In the genomic region with DNA sequence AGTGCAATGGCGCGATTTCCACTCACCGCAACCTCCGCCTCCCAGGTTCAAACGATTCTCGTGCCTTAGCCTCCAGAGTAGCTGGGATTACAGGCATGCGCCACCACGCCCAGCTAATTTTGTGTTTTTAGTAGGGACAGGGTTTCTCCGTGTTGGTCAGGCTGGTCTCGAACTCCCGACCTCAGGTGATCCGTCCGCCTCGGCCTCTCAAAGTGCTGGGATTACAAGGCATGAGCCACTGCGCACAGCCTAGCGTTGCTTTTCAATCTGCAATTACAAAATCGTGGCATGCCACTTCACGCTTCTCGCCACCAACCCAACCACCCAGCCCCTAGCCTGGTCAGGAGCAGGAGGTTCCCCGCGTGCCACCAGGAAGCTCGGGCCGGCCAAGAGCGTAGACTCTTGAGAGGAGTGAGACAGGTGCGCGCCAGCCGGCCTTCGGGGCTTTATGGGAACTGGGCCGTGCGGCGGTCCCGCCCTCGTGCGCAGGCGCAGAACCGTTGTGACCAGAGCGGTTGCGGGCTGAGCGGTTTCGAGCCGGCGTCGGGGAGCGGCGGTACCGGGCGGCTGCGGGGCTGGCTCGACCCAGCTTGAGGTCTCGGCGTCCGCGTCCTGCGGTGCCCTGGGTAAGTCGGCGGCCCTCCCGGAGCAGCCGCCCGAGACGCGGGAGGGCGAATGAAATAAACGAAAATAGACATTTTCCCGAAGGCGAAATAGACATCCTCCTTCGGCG, we compare ENCODE assay signal across 1 cellular context.
A peak's percentile ranks its signal among the peaks of the same experiment; 100 is the strongest.
TF ChIP-seq lines count a peak whose summit lies in the region.

A gene (plus strand): TSS at position 500 of the 733 bp plus-strand sequence. CDS start 530 bp downstream, outside the sequence.

TF ChIP-seq in HepG2, 621 proteins besides CTCF, POLR2A, EP300 and RAD21 (continued from another document and continues in another):
- TF ChIP-seq, protein P1, sequence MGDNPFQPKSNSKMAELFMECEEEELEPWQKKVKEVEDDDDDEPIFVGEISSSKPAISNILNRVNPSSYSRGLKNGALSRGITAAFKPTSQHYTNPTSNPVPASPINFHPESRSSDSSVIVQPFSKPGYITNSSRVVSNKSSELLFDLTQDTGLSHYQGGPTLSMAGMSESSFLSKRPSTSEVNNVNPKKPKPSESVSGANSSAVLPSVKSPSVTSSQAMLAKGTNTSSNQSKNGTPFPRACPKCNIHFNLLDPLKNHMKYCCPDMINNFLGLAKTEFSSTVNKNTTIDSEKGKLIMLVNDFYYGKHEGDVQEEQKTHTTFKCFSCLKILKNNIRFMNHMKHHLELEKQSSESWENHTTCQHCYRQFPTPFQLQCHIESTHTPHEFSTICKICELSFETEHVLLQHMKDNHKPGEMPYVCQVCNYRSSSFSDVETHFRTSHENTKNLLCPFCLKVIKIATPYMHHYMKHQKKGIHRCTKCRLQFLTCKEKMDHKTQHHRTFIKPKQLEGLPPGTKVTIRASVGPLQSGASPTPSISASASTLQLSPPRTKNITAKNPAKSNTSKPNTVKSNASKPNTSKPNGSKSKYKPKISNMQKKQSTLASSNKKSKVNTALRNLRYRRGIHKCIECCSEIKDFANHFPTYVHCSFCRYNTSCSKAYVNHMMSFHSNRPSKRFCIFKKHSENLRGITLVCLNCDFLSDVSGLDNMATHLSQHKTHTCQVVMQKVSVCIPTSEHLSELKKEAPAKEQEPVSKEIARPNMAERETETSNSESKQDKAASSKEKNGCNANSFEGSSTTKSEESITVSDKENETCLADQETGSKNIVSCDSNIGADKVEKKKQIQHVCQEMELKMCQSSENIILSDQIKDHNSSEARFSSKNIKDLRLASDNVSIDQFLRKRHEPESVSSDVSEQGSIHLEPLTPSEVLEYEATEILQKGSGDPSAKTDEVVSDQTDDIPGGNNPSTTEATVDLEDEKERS (CRISPR knock-in tag; IDR thresholded peaks at IDR 0.05): peak; percentile 4; the same call in 1 of the 2 replicates
- TF ChIP-seq MAZ (IDR thresholded peaks at IDR 0.05; ENCODE audit: borderline replicate concordance, low read depth, low read length) (no peak), MAZ (CRISPR knock-in tag; IDR thresholded peaks at IDR 0.05; ENCODE audit: low read depth) (0 out of 2 replicates have a peak, but pooled peaks have one; percentile 24), ZNF678 (CRISPR knock-in tag; IDR thresholded peaks at IDR 0.05) (0 out of 2 replicates have a peak, but pooled peaks have one; percentile 59), FOSL1 (CRISPR knock-in tag; IDR thresholded peaks at IDR 0.05; ENCODE audit: borderline replicate concordance) (no peak), POGZ (CRISPR knock-in tag; IDR thresholded peaks at IDR 0.05) (0 out of 2 replicates have a peak, but pooled peaks have one; percentile 30), ZNF563 (CRISPR knock-in tag; IDR thresholded peaks at IDR 0.05) (no peak), GLI4 (CRISPR knock-in tag; IDR thresholded peaks at IDR 0.05; ENCODE audit: borderline replicate concordance) (0 out of 2 replicates have a peak, but pooled peaks have one; percentile 20), KAT8 (CRISPR knock-in tag; IDR thresholded peaks at IDR 0.05) (peak; percentile 13; the same call in 1 of the 2 replicates), IKZF4 (CRISPR knock-in tag; IDR thresholded peaks at IDR 0.05; ENCODE audit: borderline replicate concordance, low read depth, not compliant biosample characterization) (peak; percentile 71), SAP130 (CRISPR knock-in tag; IDR thresholded peaks at IDR 0.05; ENCODE audit: low read depth) (peak; percentile 42), TARDBP (CRISPR knock-in tag; IDR thresholded peaks at IDR 0.05) (no peak), HNRNPK (IDR thresholded peaks at IDR 0.05; ENCODE audit: low read depth, low read length, poor library complexity, severe bottlenecking) (no peak), HDAC1 (CRISPR knock-in tag; IDR thresholded peaks at IDR 0.05) (peak; percentile 56), HNF4G (IDR thresholded peaks at IDR 0.05; ENCODE audit: borderline replicate concordance, low read depth, low read length) (no peak), HNF4G (CRISPR knock-in tag; IDR thresholded peaks at IDR 0.05; ENCODE audit: borderline replicate concordance, low read depth) (0 out of 2 replicates have a peak, but pooled peaks have one; percentile 9)
- TF ChIP-seq, protein P2, sequence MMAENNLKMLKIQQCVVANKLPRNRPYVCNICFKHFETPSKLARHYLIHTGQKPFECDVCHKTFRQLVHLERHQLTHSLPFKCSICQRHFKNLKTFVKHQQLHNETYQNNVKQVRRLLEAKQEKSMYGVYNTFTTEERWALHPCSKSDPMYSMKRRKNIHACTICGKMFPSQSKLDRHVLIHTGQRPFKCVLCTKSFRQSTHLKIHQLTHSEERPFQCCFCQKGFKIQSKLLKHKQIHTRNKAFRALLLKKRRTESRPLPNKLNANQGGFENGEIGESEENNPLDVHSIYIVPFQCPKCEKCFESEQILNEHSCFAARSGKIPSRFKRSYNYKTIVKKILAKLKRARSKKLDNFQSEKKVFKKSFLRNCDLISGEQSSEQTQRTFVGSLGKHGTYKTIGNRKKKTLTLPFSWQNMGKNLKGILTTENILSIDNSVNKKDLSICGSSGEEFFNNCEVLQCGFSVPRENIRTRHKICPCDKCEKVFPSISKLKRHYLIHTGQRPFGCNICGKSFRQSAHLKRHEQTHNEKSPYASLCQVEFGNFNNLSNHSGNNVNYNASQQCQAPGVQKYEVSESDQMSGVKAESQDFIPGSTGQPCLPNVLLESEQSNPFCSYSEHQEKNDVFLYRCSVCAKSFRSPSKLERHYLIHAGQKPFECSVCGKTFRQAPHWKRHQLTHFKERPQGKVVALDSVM (CRISPR knock-in tag; IDR thresholded peaks at IDR 0.05): 0 out of 2 replicates have a peak, but pooled peaks have one; percentile 37
- TF ChIP-seq, protein P3, sequence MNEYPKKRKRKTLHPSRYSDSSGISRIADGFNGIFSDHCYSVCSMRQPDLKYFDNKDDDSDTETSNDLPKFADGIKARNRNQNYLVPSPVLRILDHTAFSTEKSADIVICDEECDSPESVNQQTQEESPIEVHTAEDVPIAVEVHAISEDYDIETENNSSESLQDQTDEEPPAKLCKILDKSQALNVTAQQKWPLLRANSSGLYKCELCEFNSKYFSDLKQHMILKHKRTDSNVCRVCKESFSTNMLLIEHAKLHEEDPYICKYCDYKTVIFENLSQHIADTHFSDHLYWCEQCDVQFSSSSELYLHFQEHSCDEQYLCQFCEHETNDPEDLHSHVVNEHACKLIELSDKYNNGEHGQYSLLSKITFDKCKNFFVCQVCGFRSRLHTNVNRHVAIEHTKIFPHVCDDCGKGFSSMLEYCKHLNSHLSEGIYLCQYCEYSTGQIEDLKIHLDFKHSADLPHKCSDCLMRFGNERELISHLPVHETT (CRISPR knock-in tag; conservative IDR thresholded peaks at IDR 0.05): no peak
- TF ChIP-seq, protein P4, sequence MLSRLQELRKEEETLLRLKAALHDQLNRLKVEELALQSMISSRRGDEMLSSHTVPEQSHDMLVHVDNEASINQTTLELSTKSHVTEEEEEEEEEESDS (CRISPR knock-in tag; IDR thresholded peaks at IDR 0.05; ENCODE audit: borderline replicate concordance): no peak
- TF ChIP-seq, protein P5, sequence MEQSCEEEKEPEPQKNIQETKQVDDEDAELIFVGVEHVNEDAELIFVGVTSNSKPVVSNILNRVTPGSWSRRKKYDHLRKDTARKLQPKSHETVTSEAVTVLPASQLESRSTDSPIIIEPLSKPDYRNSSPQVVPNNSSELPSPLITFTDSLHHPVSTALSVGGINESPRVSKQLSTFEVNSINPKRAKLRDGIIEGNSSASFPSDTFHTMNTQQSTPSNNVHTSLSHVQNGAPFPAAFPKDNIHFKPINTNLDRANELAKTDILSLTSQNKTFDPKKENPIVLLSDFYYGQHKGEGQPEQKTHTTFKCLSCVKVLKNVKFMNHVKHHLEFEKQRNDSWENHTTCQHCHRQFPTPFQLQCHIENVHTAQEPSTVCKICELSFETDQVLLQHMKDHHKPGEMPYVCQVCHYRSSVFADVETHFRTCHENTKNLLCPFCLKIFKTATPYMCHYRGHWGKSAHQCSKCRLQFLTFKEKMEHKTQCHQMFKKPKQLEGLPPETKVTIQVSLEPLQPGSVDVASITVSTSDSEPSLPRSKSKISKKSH (CRISPR knock-in tag; IDR thresholded peaks at IDR 0.05; ENCODE audit: borderline replicate concordance): peak; percentile 64; the same call in 1 of the 2 replicates
- TF ChIP-seq, protein P6, sequence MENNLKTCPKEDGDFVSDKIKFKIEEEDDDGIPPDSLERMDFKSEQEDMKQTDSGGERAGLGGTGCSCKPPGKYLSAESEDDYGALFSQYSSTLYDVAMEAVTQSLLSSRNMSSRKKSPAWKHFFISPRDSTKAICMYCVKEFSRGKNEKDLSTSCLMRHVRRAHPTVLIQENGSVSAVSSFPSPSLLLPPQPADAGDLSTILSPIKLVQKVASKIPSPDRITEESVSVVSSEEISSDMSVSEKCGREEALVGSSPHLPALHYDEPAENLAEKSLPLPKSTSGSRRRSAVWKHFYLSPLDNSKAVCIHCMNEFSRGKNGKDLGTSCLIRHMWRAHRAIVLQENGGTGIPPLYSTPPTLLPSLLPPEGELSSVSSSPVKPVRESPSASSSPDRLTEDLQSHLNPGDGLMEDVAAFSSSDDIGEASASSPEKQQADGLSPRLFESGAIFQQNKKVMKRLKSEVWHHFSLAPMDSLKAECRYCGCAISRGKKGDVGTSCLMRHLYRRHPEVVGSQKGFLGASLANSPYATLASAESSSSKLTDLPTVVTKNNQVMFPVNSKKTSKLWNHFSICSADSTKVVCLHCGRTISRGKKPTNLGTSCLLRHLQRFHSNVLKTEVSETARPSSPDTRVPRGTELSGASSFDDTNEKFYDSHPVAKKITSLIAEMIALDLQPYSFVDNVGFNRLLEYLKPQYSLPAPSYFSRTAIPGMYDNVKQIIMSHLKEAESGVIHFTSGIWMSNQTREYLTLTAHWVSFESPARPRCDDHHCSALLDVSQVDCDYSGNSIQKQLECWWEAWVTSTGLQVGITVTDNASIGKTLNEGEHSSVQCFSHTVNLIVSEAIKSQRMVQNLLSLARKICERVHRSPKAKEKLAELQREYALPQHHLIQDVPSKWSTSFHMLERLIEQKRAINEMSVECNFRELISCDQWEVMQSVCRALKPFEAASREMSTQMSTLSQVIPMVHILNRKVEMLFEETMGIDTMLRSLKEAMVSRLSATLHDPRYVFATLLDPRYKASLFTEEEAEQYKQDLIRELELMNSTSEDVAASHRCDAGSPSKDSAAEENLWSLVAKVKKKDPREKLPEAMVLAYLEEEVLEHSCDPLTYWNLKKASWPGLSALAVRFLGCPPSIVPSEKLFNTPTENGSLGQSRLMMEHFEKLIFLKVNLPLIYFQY (CRISPR knock-in tag; IDR thresholded peaks at IDR 0.05; ENCODE audit: borderline replicate concordance): peak; percentile 96; the same call in 1 of the 2 replicates
- TF ChIP-seq, protein P7, sequence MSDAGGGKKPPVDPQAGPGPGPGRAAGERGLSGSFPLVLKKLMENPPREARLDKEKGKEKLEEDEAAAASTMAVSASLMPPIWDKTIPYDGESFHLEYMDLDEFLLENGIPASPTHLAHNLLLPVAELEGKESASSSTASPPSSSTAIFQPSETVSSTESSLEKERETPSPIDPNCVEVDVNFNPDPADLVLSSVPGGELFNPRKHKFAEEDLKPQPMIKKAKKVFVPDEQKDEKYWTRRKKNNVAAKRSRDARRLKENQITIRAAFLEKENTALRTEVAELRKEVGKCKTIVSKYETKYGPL (CRISPR knock-in tag; IDR thresholded peaks at IDR 0.05): no peak
- TF ChIP-seq, protein P8, sequence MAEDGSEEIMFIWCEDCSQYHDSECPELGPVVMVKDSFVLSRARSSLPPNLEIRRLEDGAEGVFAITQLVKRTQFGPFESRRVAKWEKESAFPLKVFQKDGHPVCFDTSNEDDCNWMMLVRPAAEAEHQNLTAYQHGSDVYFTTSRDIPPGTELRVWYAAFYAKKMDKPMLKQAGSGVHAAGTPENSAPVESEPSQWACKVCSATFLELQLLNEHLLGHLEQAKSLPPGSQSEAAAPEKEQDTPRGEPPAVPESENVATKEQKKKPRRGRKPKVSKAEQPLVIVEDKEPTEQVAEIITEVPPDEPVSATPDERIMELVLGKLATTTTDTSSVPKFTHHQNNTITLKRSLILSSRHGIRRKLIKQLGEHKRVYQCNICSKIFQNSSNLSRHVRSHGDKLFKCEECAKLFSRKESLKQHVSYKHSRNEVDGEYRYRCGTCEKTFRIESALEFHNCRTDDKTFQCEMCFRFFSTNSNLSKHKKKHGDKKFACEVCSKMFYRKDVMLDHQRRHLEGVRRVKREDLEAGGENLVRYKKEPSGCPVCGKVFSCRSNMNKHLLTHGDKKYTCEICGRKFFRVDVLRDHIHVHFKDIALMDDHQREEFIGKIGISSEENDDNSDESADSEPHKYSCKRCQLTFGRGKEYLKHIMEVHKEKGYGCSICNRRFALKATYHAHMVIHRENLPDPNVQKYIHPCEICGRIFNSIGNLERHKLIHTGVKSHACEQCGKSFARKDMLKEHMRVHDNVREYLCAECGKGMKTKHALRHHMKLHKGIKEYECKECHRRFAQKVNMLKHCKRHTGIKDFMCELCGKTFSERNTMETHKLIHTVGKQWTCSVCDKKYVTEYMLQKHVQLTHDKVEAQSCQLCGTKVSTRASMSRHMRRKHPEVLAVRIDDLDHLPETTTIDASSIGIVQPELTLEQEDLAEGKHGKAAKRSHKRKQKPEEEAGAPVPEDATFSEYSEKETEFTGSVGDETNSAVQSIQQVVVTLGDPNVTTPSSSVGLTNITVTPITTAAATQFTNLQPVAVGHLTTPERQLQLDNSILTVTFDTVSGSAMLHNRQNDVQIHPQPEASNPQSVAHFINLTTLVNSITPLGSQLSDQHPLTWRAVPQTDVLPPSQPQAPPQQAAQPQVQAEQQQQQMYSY (CRISPR knock-in tag; IDR thresholded peaks at IDR 0.05): no peak; the same call in 1 of the 2 replicates
- TF ChIP-seq, protein P9, sequence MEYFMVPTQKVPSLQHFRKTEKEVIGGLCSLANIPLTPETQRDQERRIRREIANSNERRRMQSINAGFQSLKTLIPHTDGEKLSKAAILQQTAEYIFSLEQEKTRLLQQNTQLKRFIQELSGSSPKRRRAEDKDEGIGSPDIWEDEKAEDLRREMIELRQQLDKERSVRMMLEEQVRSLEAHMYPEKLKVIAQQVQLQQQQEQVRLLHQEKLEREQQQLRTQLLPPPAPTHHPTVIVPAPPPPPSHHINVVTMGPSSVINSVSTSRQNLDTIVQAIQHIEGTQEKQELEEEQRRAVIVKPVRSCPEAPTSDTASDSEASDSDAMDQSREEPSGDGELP (IDR thresholded peaks at IDR 0.05; ENCODE audit: borderline replicate concordance, low read depth): no peak
- TF ChIP-seq, protein P10, sequence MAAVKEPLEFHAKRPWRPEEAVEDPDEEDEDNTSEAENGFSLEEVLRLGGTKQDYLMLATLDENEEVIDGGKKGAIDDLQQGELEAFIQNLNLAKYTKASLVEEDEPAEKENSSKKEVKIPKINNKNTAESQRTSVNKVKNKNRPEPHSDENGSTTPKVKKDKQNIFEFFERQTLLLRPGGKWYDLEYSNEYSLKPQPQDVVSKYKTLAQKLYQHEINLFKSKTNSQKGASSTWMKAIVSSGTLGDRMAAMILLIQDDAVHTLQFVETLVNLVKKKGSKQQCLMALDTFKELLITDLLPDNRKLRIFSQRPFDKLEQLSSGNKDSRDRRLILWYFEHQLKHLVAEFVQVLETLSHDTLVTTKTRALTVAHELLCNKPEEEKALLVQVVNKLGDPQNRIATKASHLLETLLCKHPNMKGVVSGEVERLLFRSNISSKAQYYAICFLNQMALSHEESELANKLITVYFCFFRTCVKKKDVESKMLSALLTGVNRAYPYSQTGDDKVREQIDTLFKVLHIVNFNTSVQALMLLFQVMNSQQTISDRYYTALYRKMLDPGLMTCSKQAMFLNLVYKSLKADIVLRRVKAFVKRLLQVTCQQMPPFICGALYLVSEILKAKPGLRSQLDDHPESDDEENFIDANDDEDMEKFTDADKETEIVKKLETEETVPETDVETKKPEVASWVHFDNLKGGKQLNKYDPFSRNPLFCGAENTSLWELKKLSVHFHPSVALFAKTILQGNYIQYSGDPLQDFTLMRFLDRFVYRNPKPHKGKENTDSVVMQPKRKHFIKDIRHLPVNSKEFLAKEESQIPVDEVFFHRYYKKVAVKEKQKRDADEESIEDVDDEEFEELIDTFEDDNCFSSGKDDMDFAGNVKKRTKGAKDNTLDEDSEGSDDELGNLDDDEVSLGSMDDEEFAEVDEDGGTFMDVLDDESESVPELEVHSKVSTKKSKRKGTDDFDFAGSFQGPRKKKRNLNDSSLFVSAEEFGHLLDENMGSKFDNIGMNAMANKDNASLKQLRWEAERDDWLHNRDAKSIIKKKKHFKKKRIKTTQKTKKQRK (IDR thresholded peaks at IDR 0.05; ENCODE audit: low read length): no peak
